Comparison of ENCODE assay signal across 8 cellular contexts in genomic region chr13:40190656-40191100, GRCh38.
DNase-seq lines count a peak whose midpoint lies in the region; ATAC-seq and TF ChIP-seq lines count a peak whose summit lies in the region.

No MANE protein-coding gene starts in this region.

- no peak overlapping the region for H3K4me3 ChIP-seq in brain microvascular endothelial cell (ENCODE audit: low read depth, low read length)

- H3K36me3 ChIP-seq in brain microvascular endothelial cell (replicated peaks), result no peaks in the 10 kb centered on the region

- in situ Hi-C loops in brain microvascular endothelial cell (cut with HindIII; ENCODE audit: low pct_ligation_motif_present, low sequenced_read_pairs), result no loop called here

- no peak for TF ChIP-seq CTCF in brain microvascular endothelial cell (IDR thresholded peaks at IDR 0.05; ENCODE audit: low read depth, low read length, missing control alignments)

- no peaks in the 10 kb centered on the region for H3K27me3 ChIP-seq in brain microvascular endothelial cell (replicated peaks)

- peak; percentile 45 for ATAC-seq in HG02610 (IDR thresholded peaks at IDR 0.05; ENCODE audit: unreplicated experiment)
- no peak for ATAC-seq in HG02571 (IDR thresholded peaks at IDR 0.05; ENCODE audit: unreplicated experiment)

- peak overlapping the region; percentile 84 for H3K27ac ChIP-seq in brain microvascular endothelial cell

- DNase-seq in Ammon's horn (ENCODE audit: low spot score) (peak; percentile 94), T-helper 2 cell (peak in 4 of 5 experiments; percentile 34 to 90 (median 56)), brain microvascular endothelial cell (peak; percentile 84), kidney glomerular epithelial cell (lab: John Stamatoyannopoulos, UW) (peak; percentile 61), DMS114 treated with DMSO at 0.1 percent for 48 hours (lab: John Stamatoyannopoulos, UW; ENCODE audit: unreplicated experiment) (no peak)
- DNase-seq in stimulated activated CD4-positive, alpha-beta T cell treated with anti-CD3 and anti-CD28 coated beads, Interleukin-12 subunit alpha, Interleukin-12 subunit beta, amount 100 ng/mL, for 48 hours (ENCODE audit: low read depth in 2 of 3, low spot score in 1 of 3), result peak in 2 of 3 donors; percentile 40 to 46
